1 cellular context compared by ENCODE assay signal in genomic region chr14:21206753-21207684, GRCh38.
TF ChIP-seq lines count a peak whose summit lies in the region.

No MANE protein-coding gene starts in this region.

TF ChIP-seq in GM12878, 131 proteins besides CTCF, POLR2A, EP300 and RAD21:
- TF ChIP-seq POLR2AphosphoS2 (IDR thresholded peaks at IDR 0.05; ENCODE audit: low read depth, low read length) (0 out of 2 replicates have a peak, but pooled peaks have one; percentile 15), IRF4 (IDR thresholded peaks at IDR 0.05; ENCODE audit: low read depth, low read length) (no peak), ZNF384 (IDR thresholded peaks at IDR 0.05; ENCODE audit: borderline replicate concordance, low read depth, low read length) (no peak)
